Comparison of ENCODE assay signal across 9 cellular contexts in genomic region chr19:43784251-43784980, GRCh38.
DNase-seq lines count a peak whose midpoint lies in the region; ATAC-seq and TF ChIP-seq lines count a peak whose summit lies in the region.
"Had no signal": no experiment of that assay in that cellular context is flagged by ENCODE, and none has a peak within 500 bp of the region (broad histone marks: within the 10 kb centered on the region; RNA-seq: fewer than 3 reads in every experiment).

No MANE protein-coding gene starts in this region.

- peak overlapping the region; percentile 65 for H3K4me2 ChIP-seq in DND-41 (ENCODE audit: insufficient read depth, low read length)

- H3K4me1 ChIP-seq in DND-41 (ENCODE audit: insufficient read depth, low read length) = peaks cover 25% of the 10 kb centered on the region
- H3K4me1 ChIP-seq: parathyroid adenoma had no signal

- H3K79me2 ChIP-seq in DND-41 (ENCODE audit: insufficient read depth, low read length) = no peaks in the 10 kb centered on the region
- H3K79me2 ChIP-seq: parathyroid adenoma had no signal

- peak overlapping the region; percentile 92 for H3K27ac ChIP-seq in DND-41 (ENCODE audit: low read length)
- H3K27ac ChIP-seq: parathyroid adenoma had no signal

- no peaks in the 10 kb centered on the region for H4K20me1 ChIP-seq in DND-41 (ENCODE audit: insufficient read depth, low read length)

- peak; percentile 68 for DNase-seq in DND-41
- peak; percentile 65 for DNase-seq in MV-4-11 (lab: John Stamatoyannopoulos, UW)
- peak; percentile 77 for DNase-seq in activated CD8-positive, alpha-beta memory T cell treated with anti-CD3 and anti-CD28 coated beads, Interleukin-2, amount 50 U/mL, for 48 hours
- peak; percentile 78 for DNase-seq in fibroblast of peridontal ligament (ENCODE audit: extremely low read depth)
- peak; percentile 75 for DNase-seq in stimulated activated CD4-positive, alpha-beta T cell treated with anti-CD3 and anti-CD28 coated beads, Interleukin-4, amount 100 ng/mL, for 24 hours
- DNase-seq in NCI-H526 treated with DMSO at 0.1 percent for 48 hours (lab: John Stamatoyannopoulos, UW) = no peak

- H3K9ac ChIP-seq in DND-41 (ENCODE audit: low read depth, low read length) = peak overlapping the region; percentile 54
- H3K9ac ChIP-seq: parathyroid adenoma had no signal

- no peaks in the 10 kb centered on the region for H3K9me3 ChIP-seq in DND-41 (ENCODE audit: insufficient read depth, low read length, severe bottlenecking)

- TF ChIP-seq CTCF in DND-41 (IDR thresholded peaks at IDR 0.05; ENCODE audit: borderline replicate concordance, extremely low read depth, low read length, poor library complexity, severe bottlenecking) = no peak

- no peaks in the 10 kb centered on the region for H3K36me3 ChIP-seq in DND-41 (ENCODE audit: insufficient read depth, low read length)

- peak; percentile 76 for ATAC-seq in DND-41 (ENCODE audit: insufficient read depth, low read depth)
- no peak for ATAC-seq in HG02840 (IDR thresholded peaks at IDR 0.05; ENCODE audit: low FRiP score, unreplicated experiment)
- ATAC-seq in HG03139 (IDR thresholded peaks at IDR 0.05; ENCODE audit: unreplicated experiment) = no peak

- H3K4me3 ChIP-seq in DND-41 (ENCODE audit: low read depth in 1 of 2, low read length in 2 of 2) = peak overlapping the region in 1 of 2 experiments; percentile 39; a peak in 2 of 4 replicates

- H2AFZ ChIP-seq in DND-41 (ENCODE audit: low read depth, low read length) = peak overlapping the region; percentile 88

- H3K27me3 ChIP-seq in DND-41 (ENCODE audit: insufficient read depth, low read length, poor library complexity) = no peaks in the 10 kb centered on the region
